In the genomic region with DNA sequence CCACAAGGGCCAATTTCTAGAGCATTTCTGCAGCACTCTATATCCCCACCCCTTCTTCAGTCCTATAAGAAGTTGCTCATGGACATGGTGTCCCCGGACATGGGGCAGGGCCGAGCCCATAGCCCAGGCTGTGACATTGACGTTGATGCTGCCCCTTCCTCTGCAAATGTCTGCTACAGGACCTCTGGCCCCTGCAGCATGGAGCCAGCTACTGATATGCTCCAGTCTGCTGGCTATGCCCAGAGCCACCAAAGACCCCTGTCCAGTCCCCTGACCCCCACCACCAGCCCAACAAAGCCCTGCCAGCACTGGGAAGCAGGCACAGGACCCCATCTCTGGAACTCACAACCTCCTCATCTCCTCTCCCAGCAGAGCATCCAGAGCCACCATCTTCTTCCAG, we compare ENCODE assay signal across 17 cellular contexts.
A peak's percentile ranks its signal among the peaks of the same experiment; 100 is the strongest.
DNase-seq lines count a peak whose midpoint lies in the region; ATAC-seq and TF ChIP-seq lines count a peak whose summit lies in the region.
"Had no signal": no experiment of that assay in that cellular context is flagged by ENCODE, and none has a peak within 500 bp of the region (broad histone marks: within the 10 kb centered on the region; RNA-seq: fewer than 3 reads in every experiment).

No MANE protein-coding gene starts in this region.

- no peaks in the 10 kb centered on the region for H3K79me2 ChIP-seq in mesendoderm (ENCODE audit: control insufficient read depth, insufficient read depth, low read length)

- H3K4me3 Mint-ChIP-seq in activated naive CD4-positive, alpha-beta T cell treated with anti-CD3 and anti-CD28 coated beads, Interleukin-2, amount 10 ng/mL, durations not matched to agents 7 days and 5 days, result no peak overlapping the region
- H3K4me3 Mint-ChIP-seq: B cell; CD8-positive, alpha-beta T cell; H9 had no signal

- peaks cover 24% of the 10 kb centered on the region for H3K27me3 Mint-ChIP-seq in activated naive CD4-positive, alpha-beta T cell treated with anti-CD3 and anti-CD28 coated beads, Interleukin-2, amount 10 ng/mL, durations not matched to agents 7 days and 5 days

- no peak overlapping the region for H3K23ac ChIP-seq in mesendoderm (ENCODE audit: low read length)

- H3K9ac ChIP-seq in mesendoderm (ENCODE audit: low read length), result no peak overlapping the region

- H3K27ac ChIP-seq in RWPE2 (ENCODE audit: poor library complexity, severe bottlenecking), result no peak overlapping the region
- H3K27ac ChIP-seq in sigmoid colon, result no peak overlapping the region
- no peak overlapping the region for H3K27ac ChIP-seq in mesendoderm (ENCODE audit: low read depth, low read length)
- H3K27ac ChIP-seq: BLaER1 treated with 17β-estradiol and CSF1 and Interleukin-3, amounts not matched to agents 10 nM and 100 nM had no signal

- H3K36me3 ChIP-seq in RWPE2 (ENCODE audit: low read depth), result no peaks in the 10 kb centered on the region
- H3K36me3 ChIP-seq in sigmoid colon, result no peaks in the 10 kb centered on the region
- no peaks in the 10 kb centered on the region for H3K36me3 ChIP-seq in mesendoderm (ENCODE audit: control insufficient read depth, insufficient read depth, low read length)
- H3K36me3 ChIP-seq: BLaER1 treated with 17β-estradiol and CSF1 and Interleukin-3, amounts not matched to agents 10 nM and 100 nM had no signal

- no peak overlapping the region for H2AK5ac ChIP-seq in mesendoderm (ENCODE audit: low read length)

- H3K79me1 ChIP-seq in mesendoderm (ENCODE audit: low read length), result no peaks in the 10 kb centered on the region

- no peak overlapping the region for H2BK120ac ChIP-seq in mesendoderm (ENCODE audit: low read depth, low read length)

- no peaks in the 10 kb centered on the region for H3K9me3 ChIP-seq in RWPE2 (ENCODE audit: severe bottlenecking)
- no peaks in the 10 kb centered on the region for H3K9me3 ChIP-seq in sigmoid colon
- H3K9me3 ChIP-seq: BLaER1 treated with 17β-estradiol and CSF1 and Interleukin-3, amounts not matched to agents 10 nM and 100 nM had no signal

- peak overlapping the region; percentile 8 for H3K27ac Mint-ChIP-seq in activated naive CD4-positive, alpha-beta T cell treated with anti-CD3 and anti-CD28 coated beads, Interleukin-2, amount 10 ng/mL, durations not matched to agents 7 days and 5 days
- H3K27ac Mint-ChIP-seq: CD8-positive, alpha-beta T cell had no signal

- CTCF ChIA-PET in activated naive CD4-positive, alpha-beta T cell treated with anti-CD3 and anti-CD28 coated beads, Interleukin-2, amount 10 ng/mL, durations not matched to agents 7 days and 5 days (lab: Charles Lee), result interaction anchor here (0.6 to 6.0 kb wide), 11 partner anchors 20 to 890 kb away, joined by 3 to 63 read pairs (median 6); no protein-coding TSS in a partner anchor

- TF ChIP-seq EP300 in sigmoid colon (IDR thresholded peaks at IDR 0.05), result no peak

- no peak overlapping the region for H3K4ac ChIP-seq in mesendoderm (ENCODE audit: low read depth, low read length)

- H2BK5ac ChIP-seq in mesendoderm (ENCODE audit: low read length), result no peak overlapping the region

- no peak overlapping the region for H4K8ac ChIP-seq in mesendoderm (ENCODE audit: low read depth, low read length)

- H2BK15ac ChIP-seq in mesendoderm (replicated peaks; ENCODE audit: low read depth), result no peak overlapping the region

- H3K4me1 ChIP-seq in RWPE2 (ENCODE audit: insufficient read depth, poor library complexity, severe bottlenecking) (no peaks in the 10 kb centered on the region), sigmoid colon (peaks cover 0 to 13% (median 4%) of the 10 kb centered on the region in 4 donors), mesendoderm (ENCODE audit: control insufficient read depth, low read depth, low read length) (no peaks in the 10 kb centered on the region)

- H4K5ac ChIP-seq in mesendoderm (ENCODE audit: low read length), result no peak overlapping the region

- H3K18ac ChIP-seq in mesendoderm (ENCODE audit: low read length), result no peak overlapping the region

- H3K27me3 ChIP-seq in RWPE2 (ENCODE audit: insufficient read depth, poor library complexity, severe bottlenecking) (no peaks in the 10 kb centered on the region), sigmoid colon (no peaks in the 10 kb centered on the region), mesendoderm (ENCODE audit: insufficient read depth, low read length, poor library complexity) (no peaks in the 10 kb centered on the region)
- H3K27me3 ChIP-seq: BLaER1 treated with 17β-estradiol and CSF1 and Interleukin-3, amounts not matched to agents 10 nM and 100 nM had no signal

- WGBS in sigmoid colon, 2 donors, result 91 to 92% methylated on average over 3 of the region's 3 CpGs
- no CpG with 5 or more reads among the region's 3 CpGs for WGBS in mesendoderm (ENCODE audit: extremely low coverage, insufficient coverage, low lambda C conversion rate)

- peaks cover 13% of the 10 kb centered on the region for H3K4me1 Mint-ChIP-seq in activated naive CD4-positive, alpha-beta T cell treated with anti-CD3 and anti-CD28 coated beads, Interleukin-2, amount 10 ng/mL, durations not matched to agents 7 days and 5 days

- H3K4me2 ChIP-seq in mesendoderm (ENCODE audit: low read length), result no peak overlapping the region

- H3K9me3 Mint-ChIP-seq in activated naive CD4-positive, alpha-beta T cell treated with anti-CD3 and anti-CD28 coated beads, Interleukin-2, amount 10 ng/mL, durations not matched to agents 7 days and 5 days, result no peaks in the 10 kb centered on the region
- H3K9me3 Mint-ChIP-seq: CD8-positive, alpha-beta T cell; H9 had no signal

- ATAC-seq in RWPE2 (ENCODE audit: low read depth), result no peak
- ATAC-seq: CD8-positive, alpha-beta T cell; HepG2 had no signal

- H3K4me3 ChIP-seq in RWPE2 (ENCODE audit: severe bottlenecking) (no peak overlapping the region), sigmoid colon (no peak overlapping the region), mesendoderm (ENCODE audit: low read length) (no peak overlapping the region)
- H3K4me3 ChIP-seq: BLaER1 treated with 17β-estradiol and CSF1 and Interleukin-3, amounts not matched to agents 10 nM and 100 nM had no signal

- TF ChIP-seq POLR2A in sigmoid colon (IDR thresholded peaks at IDR 0.05), result no peak

- intact Hi-C loops in sigmoid colon (cut with DNase I), result loop anchor here (10.0 kb wide), 1 partner anchor 120 kb away; the partner anchor contains the start of gene SMAD3

- DNase-seq in activated naive CD4-positive, alpha-beta T cell treated with anti-CD3 and anti-CD28 coated beads, Interleukin-2, amount 10 ng/mL, durations not matched to agents 7 days and 5 days, result no peak
- DNase-seq in activated naive CD4-positive, alpha-beta T cell treated with Interleukin-2 at 50 U/mL for 16 hours, result no peak
- peak; percentile 35 for DNase-seq in RWPE2 (ENCODE audit: low spot score)
- peak; percentile 77 for DNase-seq in mesenteric fat pad (ENCODE audit: low spot score)
- peak; percentile 56 for DNase-seq in sigmoid colon
- DNase-seq in NOMO-1 treated with dmso at 0.1 percent for 144 hours (lab: John Stamatoyannopoulos, UW; ENCODE audit: unreplicated experiment), result no peak
- no peak for DNase-seq in mesendoderm
- DNase-seq in stimulated activated naive CD4-positive, alpha-beta T cell (lab: John Stamatoyannopoulos, UW), result no peak
- DNase-seq: 8988T; Calu3; CD8-positive, alpha-beta T cell; DMS79 treated with DMSO at 0.1 percent for 48 hours; GF-D8; H9 had no signal

- no peaks in the 10 kb centered on the region for H3K36me3 Mint-ChIP-seq in activated naive CD4-positive, alpha-beta T cell treated with anti-CD3 and anti-CD28 coated beads, Interleukin-2, amount 10 ng/mL, durations not matched to agents 7 days and 5 days
- H3K36me3 Mint-ChIP-seq: CD8-positive, alpha-beta T cell had no signal

- TF ChIP-seq CTCF in RWPE2 (IDR thresholded peaks at IDR 0.05; ENCODE audit: poor library complexity, severe bottlenecking) (no peak), sigmoid colon (IDR thresholded peaks at IDR 0.05) (no peak)

- H3K56ac ChIP-seq in mesendoderm (ENCODE audit: low read length), result no peak overlapping the region

Comparison
In these comparisons a context has a peak if more than half of its experiments do, and no peak if none do; other contexts are left out.
1. DNase-seq: peak in RWPE2 (single experiment), mesenteric fat pad (single experiment) and sigmoid colon (single experiment); none in activated naive CD4-positive, alpha-beta T cell treated with anti-CD3 and anti-CD28 coated beads, Interleukin-2, amount 10 ng/mL, durations not matched to agents 7 days and 5 days (single experiment), activated naive CD4-positive, alpha-beta T cell treated with Interleukin-2 at 50 U/mL for 16 hours (single experiment), NOMO-1 treated with dmso at 0.1 percent for 144 hours (single experiment), mesendoderm (single experiment) and stimulated activated naive CD4-positive, alpha-beta T cell (0 of 6).